1 cellular context compared by ENCODE assay signal in genomic region chr5:132063090-132063911, GRCh38.
TF ChIP-seq lines count a peak whose summit lies in the region.

No MANE protein-coding gene starts in this region.

TF ChIP-seq in SK-N-SH treated with all-trans-retinoic acid at 6 μM for 48 hours, 23 proteins besides CTCF, POLR2A, EP300 and RAD21 (continued from another document):
- TF ChIP-seq OSR1 (CRISPR knock-in tag; IDR thresholded peaks at IDR 0.05) (no peak), TCF4 (CRISPR knock-in tag; IDR thresholded peaks at IDR 0.05; ENCODE audit: borderline replicate concordance) (no peak), PPARA (CRISPR knock-in tag; IDR thresholded peaks at IDR 0.05; ENCODE audit: borderline replicate concordance) (no peak)
TF ChIP-seq in SK-N-SH treated with all-trans-retinoic acid at 6 μM for 48 hours: peak in this region for 0.
